Comparison of ENCODE assay signal across 16 cellular contexts in the genomic region with DNA sequence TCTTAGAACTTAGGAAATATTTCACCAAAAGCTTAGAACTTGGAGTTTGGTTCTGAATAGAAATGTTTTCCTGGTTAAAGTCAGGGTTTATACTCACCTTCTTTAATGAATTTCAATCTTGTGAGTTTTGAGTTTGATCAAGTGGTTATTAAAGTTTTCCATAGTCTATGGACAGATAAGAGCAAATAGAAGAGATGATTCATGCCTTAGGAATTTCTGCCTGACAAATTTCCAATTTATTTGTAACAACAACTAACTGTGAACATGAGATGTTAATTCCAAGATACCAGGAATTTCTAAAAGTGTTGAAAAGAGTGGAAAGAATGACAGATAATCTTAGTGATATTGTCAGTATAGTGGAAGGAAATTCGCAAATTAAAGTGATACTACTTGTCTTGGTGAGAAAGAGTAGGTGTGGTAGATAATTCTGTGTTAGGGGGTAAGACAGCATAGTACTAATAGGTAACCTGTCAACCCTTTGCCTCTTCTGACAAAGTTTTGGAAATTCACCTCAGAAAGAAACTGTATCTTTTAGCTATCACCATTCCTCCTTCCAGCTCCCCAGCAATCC.
DNase-seq lines count a peak whose midpoint lies in the region; ATAC-seq, FAIRE-seq and TF ChIP-seq lines count a peak whose summit lies in the region.
"Had no signal": no experiment of that assay in that cellular context is flagged by ENCODE, and none has a peak within 500 bp of the region (broad histone marks: within the 10 kb centered on the region; RNA-seq: fewer than 3 reads in every experiment).

No MANE protein-coding gene starts in this region.

- TF ChIP-seq EP300 in HepG2 (IDR thresholded peaks at IDR 0.05; ENCODE audit: low read depth in 2 of 2, low read length in 2 of 2) (no peak), HepG2 (CRISPR knock-in tag; IDR thresholded peaks at IDR 0.05; ENCODE audit: borderline replicate concordance) (no peak)

- 98% methylated on average over 1 of the region's 1 CpG for WGBS in HepG2 (ENCODE audit: low lambda C conversion rate)
- WGBS in right lobe of liver (ENCODE audit: insufficient coverage, low coverage, low lambda C conversion rate, missing lambda C conversion rate), result 80% methylated on average over 1 of the region's 1 CpG

- no peaks in the 10 kb centered on the region for H3K79me2 ChIP-seq in HepG2 (ENCODE audit: insufficient read depth, low read length)
- H3K79me2 ChIP-seq: hepatocyte had no signal

- CTCF ChIA-PET in HepG2 (lab: Yijun Ruan, JAX; ENCODE audit: low intra/inter-chr PET ratio, low total read pairs), result no interaction called here

- H3K27ac ChIP-seq in HepG2 (ENCODE audit: extremely low read length, insufficient read depth, low read length), result no peak overlapping the region
- H3K27ac ChIP-seq in right lobe of liver, result no peak overlapping the region
- no peak overlapping the region for H3K27ac ChIP-seq in tibial artery
- H3K27ac ChIP-seq: hepatocyte, KMS-11 had no signal

- H3K9ac ChIP-seq in HepG2 (ENCODE audit: insufficient read depth, low read depth, low read length), result no peak overlapping the region
- H3K9ac ChIP-seq: KMS-11 had no signal

- H3K36me3 Mint-ChIP-seq in activated naive CD8-positive, alpha-beta T cell, result peaks cover 58% of the 10 kb centered on the region

- H3K4me2 ChIP-seq in HepG2 (ENCODE audit: low read depth, low read length), result no peak overlapping the region
- H3K4me2 ChIP-seq: hepatocyte, KMS-11 had no signal

- H3K4me1 Mint-ChIP-seq in activated naive CD8-positive, alpha-beta T cell (ENCODE audit: low read depth), result peaks cover 14% of the 10 kb centered on the region
- H3K4me1 Mint-ChIP-seq: B cell had no signal

- POLR2A ChIA-PET in HepG2 (lab: Yijun Ruan, JAX), result no interaction called here

- no peak overlapping the region for H2AFZ ChIP-seq in HepG2 (ENCODE audit: low read length)
- H2AFZ ChIP-seq: hepatocyte had no signal

- no peak for FAIRE-seq in HepG2 (lab: Jason Lieb, UNC)
- FAIRE-seq: GM18507 had no signal

- no peaks in the 10 kb centered on the region for H3K27me3 Mint-ChIP-seq in activated naive CD8-positive, alpha-beta T cell
- H3K27me3 Mint-ChIP-seq: B cell had no signal

- H3K9me3 ChIP-seq in HepG2 (ENCODE audit: low read length), result peaks cover 18% of the 10 kb centered on the region
- peaks cover 0 to 3% (median 0%) of the 10 kb centered on the region in 4 donors for H3K9me3 ChIP-seq in right lobe of liver
- peaks cover 0 to 16% (median 0%) of the 10 kb centered on the region in 3 donors for H3K9me3 ChIP-seq in tibial artery

- H3K27me3 ChIP-seq in HepG2 (ENCODE audit: control insufficient read depth in 1 of 2, insufficient read depth in 2 of 2, low read length in 2 of 2), result no peaks in the 10 kb centered on the region
- no peaks in the 10 kb centered on the region for H3K27me3 ChIP-seq in right lobe of liver
- no peaks in the 10 kb centered on the region for H3K27me3 ChIP-seq in tibial artery
- H3K27me3 ChIP-seq: hepatocyte had no signal

- DNase-seq in HepG2 (ENCODE audit: low spot score) (no peak), right lobe of liver (no peak), fibroblast of villous mesenchyme (ENCODE audit: low read depth) (peak; percentile 42), NCI-H345 treated with DMSO at 0.1 percent for 48 hours (lab: John Stamatoyannopoulos, UW; ENCODE audit: unreplicated experiment) (no peak), tibial artery (no peak), NCI-H748 (lab: John Stamatoyannopoulos, UW; ENCODE audit: unreplicated experiment) (no peak)
- DNase-seq: activated gamma-delta T cell, NCI-H2107 had no signal

- no peak for ATAC-seq in HepG2
- no peak for ATAC-seq in right lobe of liver
- no peak for ATAC-seq in GM18907 (IDR thresholded peaks at IDR 0.05; ENCODE audit: unreplicated experiment)
- ATAC-seq: activated CD4-positive, CD25-positive, alpha-beta regulatory T cell treated with anti-CD3 and anti-CD28 coated beads, Interleukin-2, amount 50 U/mL, for 24 hours had no signal

- TF ChIP-seq RAD21 in HepG2 (CRISPR knock-in tag; IDR thresholded peaks at IDR 0.05), result no peak

- TF ChIP-seq CTCF in HepG2 (CRISPR knock-in tag; IDR thresholded peaks at IDR 0.05), result no peak
- no peak for TF ChIP-seq CTCF in right lobe of liver (IDR thresholded peaks at IDR 0.05)
- TF ChIP-seq CTCF in fibroblast of villous mesenchyme (IDR thresholded peaks at IDR 0.05; ENCODE audit: insufficient read depth, low read depth, low read length), result no peak
- no peak for TF ChIP-seq CTCF in tibial artery (IDR thresholded peaks at IDR 0.05)

- in situ Hi-C loops in HepG2 (cut with HindIII; ENCODE audit: extremely low pct_ligation_motif_present, low pct_unique_long_range_greater_than_20kb), result no loop called here

- peaks cover 7 to 58% of the 10 kb centered on the region in 2 experiments for H3K36me3 ChIP-seq in HepG2 (replicated peaks in 1 of 2; ENCODE audit: control insufficient read depth in 1 of 2, insufficient read depth in 2 of 2, low read length in 2 of 2)
- peaks cover 0 to 2% (median 0%) of the 10 kb centered on the region in 4 donors for H3K36me3 ChIP-seq in right lobe of liver
- H3K36me3 ChIP-seq in tibial artery, result peaks cover 0 to 16% (median 0%) of the 10 kb centered on the region in 3 donors

- intact Hi-C loops in HepG2 (cut with micrococcal nuclease; ENCODE audit: unreplicated experiment), result no loop called here
- intact Hi-C loops in right lobe of liver (cut with DNase I), result no loop called here
- intact Hi-C loops in tibial artery (cut with DNase I; ENCODE audit: low total_unique reads), result no loop called here

- no peaks in the 10 kb centered on the region; the same call in 1 of the 2 replicates for H4K20me1 ChIP-seq in HepG2 (ENCODE audit: insufficient read depth, low read length)

- no TSS peak for BruUV-seq in HepG2 (replicated peaks; lab: Mats Ljungman, UMichigan)

- H3K4me3 Mint-ChIP-seq in activated naive CD8-positive, alpha-beta T cell, result no peak overlapping the region
- H3K4me3 Mint-ChIP-seq: B cell had no signal

- H3K27ac Mint-ChIP-seq in activated naive CD8-positive, alpha-beta T cell, result peak overlapping the region; percentile 12
- H3K27ac Mint-ChIP-seq: B cell had no signal

- TF ChIP-seq POLR2A in HepG2 (IDR thresholded peaks at IDR 0.05; ENCODE audit: insufficient read depth in 1 of 2, low read depth in 2 of 2, low read length in 2 of 2) (no peak), right lobe of liver (IDR thresholded peaks at IDR 0.05) (no peak)

- peaks cover 16% of the 10 kb centered on the region for H3K9me3 Mint-ChIP-seq in activated naive CD8-positive, alpha-beta T cell (ENCODE audit: low read depth)

- no peaks in the 10 kb centered on the region for H3K4me1 ChIP-seq in HepG2 (ENCODE audit: insufficient read depth, low read length)
- H3K4me1 ChIP-seq in right lobe of liver, result no peaks in the 10 kb centered on the region
- peaks cover 0 to 6% (median 0%) of the 10 kb centered on the region in 4 donors for H3K4me1 ChIP-seq in tibial artery

- H3K4me3 ChIP-seq in HepG2 (replicated peaks in 1 of 3; ENCODE audit: insufficient read depth in 1 of 3, low read depth in 2 of 3, low read length in 3 of 3) (no peak overlapping the region), right lobe of liver (no peak overlapping the region), fibroblast of villous mesenchyme (ENCODE audit: low read depth, low read length) (no peak overlapping the region), tibial artery (no peak overlapping the region)
- H3K4me3 ChIP-seq: hepatocyte, lung had no signal

TF ChIP-seq in HepG2, 621 proteins besides CTCF, POLR2A, EP300 and RAD21 (continues in another document):
- no peak for TF ChIP-seq GLI4 (CRISPR knock-in tag; IDR thresholded peaks at IDR 0.05; ENCODE audit: borderline replicate concordance)
